14 cellular contexts compared by ENCODE assay signal in the genomic region with DNA sequence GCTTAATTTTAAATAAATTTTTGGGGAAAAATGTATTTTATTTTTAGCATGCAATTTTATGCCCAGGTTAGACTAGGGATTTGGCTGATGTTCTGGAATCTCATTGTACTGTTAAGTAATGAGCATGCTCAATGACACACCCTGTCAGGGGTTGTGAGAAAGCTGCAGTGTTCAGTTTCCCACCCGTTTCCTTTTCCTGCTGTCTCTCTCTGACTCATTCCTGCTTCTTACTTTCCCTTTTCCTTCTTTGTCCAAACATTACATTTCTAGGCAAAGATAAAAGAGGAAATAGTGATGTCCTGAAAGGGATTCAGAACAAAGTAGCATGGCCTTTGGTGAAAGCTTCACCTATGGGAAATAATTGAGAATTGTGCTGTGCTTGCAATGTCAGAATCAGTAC. TPM values are rescaled to one million over a fixed set of nuclear protein-coding genes. Genes with fewer than 3 reads are reported as not detected.
DNase-seq lines count a peak whose midpoint lies in the region; ATAC-seq and TF ChIP-seq lines count a peak whose summit lies in the region.
"Had no signal": no experiment of that assay in that cellular context is flagged by ENCODE, and none has a peak within 500 bp of the region (broad histone marks: within the 10 kb centered on the region; RNA-seq: fewer than 3 reads in every experiment).

No MANE protein-coding gene starts in this region.

- in situ Hi-C loops in ACHN (cut with HindIII; ENCODE audit: low pct_ligation_motif_present, low pct_unique_long_range_greater_than_20kb, low sequenced_read_pairs), result no loop called here
- in situ Hi-C loops in astrocyte of the spinal cord (cut with HindIII; ENCODE audit: low sequenced_read_pairs), result no loop called here

- H3K9me3 Mint-ChIP-seq in T-cell (peaks cover 0 to 4% (median 0%) of the 10 kb centered on the region in 3 donors), progenitor cell of endocrine pancreas (ENCODE audit: low read depth) (peaks cover 13% of the 10 kb centered on the region)

- peak; percentile 4 for DNase-seq in ACHN
- peak; percentile 82 for DNase-seq in LHCN-M2 (ENCODE audit: low read depth)
- peak; percentile 57 for DNase-seq in astrocyte of the spinal cord (ENCODE audit: low read depth, low spot score)
- peak; percentile 63 for DNase-seq in iris pigment epithelial cell (ENCODE audit: low read depth)
- no peak for DNase-seq in T-cell
- no peak for DNase-seq in effector CD8-positive, alpha-beta T cell (lab: John Stamatoyannopoulos, UW)
- DNase-seq in progenitor cell of endocrine pancreas (ENCODE audit: low spot score, unreplicated experiment), result no peak
- DNase-seq: activated CD4-positive, alpha-beta memory T cell treated with anti-CD3 and anti-CD28 coated beads for 36 hours; activated naive CD8-positive, alpha-beta T cell treated with anti-CD3 and anti-CD28 coated beads, Interleukin-2, amount 10 ng/mL, durations not matched to agents 7 days and 5 days; NCI-H1092; NCI-H82; substantia nigra; T-helper 1 cell had no signal

- ATAC-seq in T-cell (replicated peaks in 1 of 4), result no peak
- ATAC-seq in GM18511 (IDR thresholded peaks at IDR 0.05; ENCODE audit: unreplicated experiment), result no peak

- no peak overlapping the region for H3K27ac Mint-ChIP-seq in T-cell
- no peak overlapping the region for H3K27ac Mint-ChIP-seq in progenitor cell of endocrine pancreas
- H3K27ac Mint-ChIP-seq: activated CD4-positive, alpha-beta memory T cell treated with anti-CD3 and anti-CD28 coated beads for 36 hours; activated naive CD8-positive, alpha-beta T cell treated with anti-CD3 and anti-CD28 coated beads, Interleukin-2, amount 10 ng/mL, durations not matched to agents 7 days and 5 days had no signal

- H3K4me3 ChIP-seq in astrocyte of the spinal cord (ENCODE audit: low read depth, low read length), result no peak overlapping the region

- CTCF ChIA-PET in T-cell (lab: Charles Lee), result no interaction called here

- POLR2A ChIA-PET in T-cell (lab: Charles Lee), result no interaction called here

- no peak overlapping the region for H3K4me3 Mint-ChIP-seq in T-cell
- H3K4me3 Mint-ChIP-seq in progenitor cell of endocrine pancreas (ENCODE audit: low read depth), result no peak overlapping the region
- H3K4me3 Mint-ChIP-seq: activated CD4-positive, alpha-beta memory T cell treated with anti-CD3 and anti-CD28 coated beads for 36 hours; activated naive CD8-positive, alpha-beta T cell treated with anti-CD3 and anti-CD28 coated beads, Interleukin-2, amount 10 ng/mL, durations not matched to agents 7 days and 5 days had no signal

- no peak for TF ChIP-seq CTCF in astrocyte of the spinal cord (IDR thresholded peaks at IDR 0.05; ENCODE audit: low read depth, low read length)
- TF ChIP-seq CTCF in progenitor cell of endocrine pancreas (IDR thresholded peaks at IDR 0.05; ENCODE audit: unreplicated experiment), result no peak

- no peaks in the 10 kb centered on the region for H3K4me1 Mint-ChIP-seq in T-cell
- H3K4me1 Mint-ChIP-seq in progenitor cell of endocrine pancreas (ENCODE audit: low read depth), result peaks cover 5% of the 10 kb centered on the region
- H3K4me1 Mint-ChIP-seq: activated naive CD8-positive, alpha-beta T cell treated with anti-CD3 and anti-CD28 coated beads, Interleukin-2, amount 10 ng/mL, durations not matched to agents 7 days and 5 days had no signal

- H3K27me3 Mint-ChIP-seq in T-cell (peaks cover 1 to 3% of the 10 kb centered on the region in 2 donors), progenitor cell of endocrine pancreas (no peaks in the 10 kb centered on the region)
- H3K27me3 Mint-ChIP-seq: activated CD4-positive, alpha-beta memory T cell treated with anti-CD3 and anti-CD28 coated beads for 36 hours; activated naive CD8-positive, alpha-beta T cell treated with anti-CD3 and anti-CD28 coated beads, Interleukin-2, amount 10 ng/mL, durations not matched to agents 7 days and 5 days had no signal

- no peaks in the 10 kb centered on the region for H3K36me3 Mint-ChIP-seq in T-cell
- H3K36me3 Mint-ChIP-seq in progenitor cell of endocrine pancreas (ENCODE audit: insufficient read depth), result peaks cover 1% of the 10 kb centered on the region
- H3K36me3 Mint-ChIP-seq: activated CD4-positive, alpha-beta memory T cell treated with anti-CD3 and anti-CD28 coated beads for 36 hours; activated naive CD8-positive, alpha-beta T cell treated with anti-CD3 and anti-CD28 coated beads, Interleukin-2, amount 10 ng/mL, durations not matched to agents 7 days and 5 days had no signal

RNA-seq across cellular contexts. Expression of a gene that starts 22.7 kb away (rescaled TPM):
- total RNA-seq in LHCN-M2 (2014; rRNA removed), result not detected in 2 replicates
- not detected for polyA plus RNA-seq in LHCN-M2 (2012)
- total RNA-seq in T-cell, result not detected
- total RNA-seq in progenitor cell of endocrine pancreas, result 0.49 TPM in 1 of 2 replicates, not detected in the other
- total RNA-seq: activated CD4-positive, alpha-beta memory T cell treated with anti-CD3 and anti-CD28 coated beads for 36 hours; activated naive CD8-positive, alpha-beta T cell treated with anti-CD3 and anti-CD28 coated beads, Interleukin-2, amount 10 ng/mL, durations not matched to agents 7 days and 5 days had no signal

RNA-seq across cellular contexts. Expression of a gene that starts 35.0 kb away (rescaled TPM):
- not detected in 2 replicates for total RNA-seq in LHCN-M2 (2014; rRNA removed)
- not detected for polyA plus RNA-seq in LHCN-M2 (2012)
- total RNA-seq in T-cell, result not detected
- 3.2 and 3.5 TPM in 2 replicates for total RNA-seq in progenitor cell of endocrine pancreas
- total RNA-seq: activated CD4-positive, alpha-beta memory T cell treated with anti-CD3 and anti-CD28 coated beads for 36 hours; activated naive CD8-positive, alpha-beta T cell treated with anti-CD3 and anti-CD28 coated beads, Interleukin-2, amount 10 ng/mL, durations not matched to agents 7 days and 5 days had no signal

RNA-seq across cellular contexts. Expression of a gene that starts 36.9 kb away (rescaled TPM):
- total RNA-seq in LHCN-M2 (2014; rRNA removed), result not detected in 2 replicates
- polyA plus RNA-seq in LHCN-M2 (2012), result not detected
- not detected for total RNA-seq in T-cell
- total RNA-seq in progenitor cell of endocrine pancreas, result not detected in 2 replicates
- total RNA-seq: activated CD4-positive, alpha-beta memory T cell treated with anti-CD3 and anti-CD28 coated beads for 36 hours; activated naive CD8-positive, alpha-beta T cell treated with anti-CD3 and anti-CD28 coated beads, Interleukin-2, amount 10 ng/mL, durations not matched to agents 7 days and 5 days had no signal

RNA-seq across cellular contexts. Expression of a gene that starts 56.0 kb away (rescaled TPM):
- not detected in 2 replicates for total RNA-seq in LHCN-M2 (2014; rRNA removed)
- polyA plus RNA-seq in LHCN-M2 (2012), result not detected
- not detected for total RNA-seq in T-cell
- total RNA-seq in progenitor cell of endocrine pancreas, result 17.9 and 27.1 TPM in 2 replicates
- total RNA-seq: activated CD4-positive, alpha-beta memory T cell treated with anti-CD3 and anti-CD28 coated beads for 36 hours; activated naive CD8-positive, alpha-beta T cell treated with anti-CD3 and anti-CD28 coated beads, Interleukin-2, amount 10 ng/mL, durations not matched to agents 7 days and 5 days had no signal

Comparison
In these comparisons a context has a peak if more than half of its experiments do, and no peak if none do; other contexts are left out.
1. DNase-seq: peak in ACHN (single experiment), LHCN-M2 (single experiment), astrocyte of the spinal cord (single experiment) and iris pigment epithelial cell (single experiment); none in T-cell (0 of 34), effector CD8-positive, alpha-beta T cell (single experiment) and progenitor cell of endocrine pancreas (single experiment).